In genomic region chr3:181134873-181135272, GRCh38 we compare ENCODE assay signal across 21 cellular contexts.
"Had no signal": no experiment of that assay in that cellular context is flagged by ENCODE, and none has a peak within 500 bp of the region (broad histone marks: within the 10 kb centered on the region; RNA-seq: fewer than 3 reads in every experiment).

No MANE protein-coding gene starts in this region.

- H3K9me3 ChIP-seq: prostate gland, suprapubic skin had no signal

- DNase-seq: activated CD4-positive, alpha-beta memory T cell treated with anti-CD3 and anti-CD28 coated beads for 36 hours; activated CD4-positive, alpha-beta T cell treated with anti-CD3 and anti-CD28 coated beads for 1 hour; activated CD8-positive, alpha-beta memory T cell treated with anti-CD3 and anti-CD28 coated beads, Interleukin-2, amount 10 ng/mL, durations not matched to agents 7 days and 5 days; activated effector memory CD4-positive, alpha-beta T cell treated with Interleukin-2 at 50 U/mL for 16 hours; activated T-cell treated with anti-CD3 and anti-CD28 coated beads, Interleukin-2, amount 50 U/mL, for 24 hours; aorta; effector memory CD8-positive, alpha-beta T cell; foreskin keratinocyte; head of caudate nucleus; immature natural killer cell; mesendoderm; occipital lobe; right cardiac atrium; stimulated activated CD4-positive, alpha-beta T cell treated with anti-CD3 and anti-CD28 coated beads, Interleukin-15, amount 100 ng/mL, for 24 hours; stimulated activated CD4-positive, alpha-beta T cell treated with anti-CD3 and anti-CD28 coated beads, Interleukin-4, amount 100 ng/mL, for 1 hour; stimulated activated naive B cell treated with anti-CD40 and anti-IgM and Interleukin-4, amounts not matched to agents 10 μg/mL and 1 μg/mL and 100 μg/mL, for 72 hours; T-cell; T1000 had no signal

- H3K36me3 ChIP-seq: prostate gland, suprapubic skin had no signal

- H3K4me1 ChIP-seq: foreskin keratinocyte, prostate gland, suprapubic skin had no signal

- H3K27ac ChIP-seq: foreskin keratinocyte, prostate gland, skin epidermis, suprapubic skin had no signal

- H3K4me3 ChIP-seq: prostate gland, skin epidermis, suprapubic skin had no signal

- ATAC-seq: activated CD8-positive, alpha-beta memory T cell treated with anti-CD3 and anti-CD28 coated beads, Interleukin-2, amount 10 ng/mL, durations not matched to agents 7 days and 5 days; effector memory CD8-positive, alpha-beta T cell; foreskin keratinocyte; right cardiac atrium; T-cell had no signal

- H3K27me3 ChIP-seq: foreskin keratinocyte, suprapubic skin had no signal
